In genomic region chr15:89666147-89666857, GRCh38 we compare ENCODE assay signal across 9 cellular contexts. TPM values are rescaled to one million over a fixed set of nuclear protein-coding genes. Genes with fewer than 3 reads are reported as not detected.
A peak's percentile ranks its signal among the peaks of the same experiment; 100 is the strongest.
DNase-seq lines count a peak whose midpoint lies in the region; ATAC-seq, FAIRE-seq and TF ChIP-seq lines count a peak whose summit lies in the region.
"Had no signal": no experiment of that assay in that cellular context is flagged by ENCODE, and none has a peak within 500 bp of the region (broad histone marks: within the 10 kb centered on the region; RNA-seq: fewer than 3 reads in every experiment).

No MANE protein-coding gene starts in this region.

- H3K4me1 ChIP-seq in neuron (ENCODE audit: insufficient read depth, low read length), result peaks cover 13% of the 10 kb centered on the region

- H3K27me3 ChIP-seq in neuron (ENCODE audit: insufficient read depth, low read length), result peaks cover 36% of the 10 kb centered on the region

- H3K27ac Mint-ChIP-seq in natural killer cell, result no peak overlapping the region
- H3K27ac Mint-ChIP-seq in natural killer cell treated with Interleukin-12 subunit alpha and Interleukin-12 subunit beta and Interleukin-15 and Interleukin-18, amount 100 ng/mL, for 72 hours, result no peak overlapping the region
- no peak overlapping the region for H3K27ac Mint-ChIP-seq in activated T-helper 17 cell treated with anti-CD3 and anti-CD28 coated beads, Interleukin-2, amount 50 U/mL, for 72 hours

- DNase-seq in natural killer cell, result no peak
- DNase-seq in natural killer cell treated with Interleukin-12 subunit alpha and Interleukin-12 subunit beta and Interleukin-15 and Interleukin-18, amount 100 ng/mL, for 72 hours (ENCODE audit: low spot score), result no peak
- no peak for DNase-seq in fibroblast of mammary gland (ENCODE audit: low read depth)
- DNase-seq in GM19238 (ENCODE audit: insufficient read length, low spot score), result no peak
- no peak for DNase-seq in frontal cortex (ENCODE audit: low spot score in 2 of 2)
- DNase-seq: MV-4-11 had no signal

- peak overlapping the region; percentile 49 for H3K4me3 Mint-ChIP-seq in natural killer cell
- no peak overlapping the region for H3K4me3 Mint-ChIP-seq in natural killer cell treated with Interleukin-12 subunit alpha and Interleukin-12 subunit beta and Interleukin-15 and Interleukin-18, amount 100 ng/mL, for 72 hours
- H3K4me3 Mint-ChIP-seq in activated T-helper 17 cell treated with anti-CD3 and anti-CD28 coated beads, Interleukin-2, amount 50 U/mL, for 72 hours, result no peak overlapping the region

- intact Hi-C loops in natural killer cell (cut with micrococcal nuclease), result no loop called here

- H2AFZ ChIP-seq in neuron (ENCODE audit: low read depth, low read length), result peak overlapping the region; percentile 89

- H3K36me3 ChIP-seq in neuron (ENCODE audit: insufficient read depth, low read length), result no peaks in the 10 kb centered on the region

- H3K9me3 Mint-ChIP-seq in natural killer cell, result no peaks in the 10 kb centered on the region
- no peaks in the 10 kb centered on the region for H3K9me3 Mint-ChIP-seq in natural killer cell treated with Interleukin-12 subunit alpha and Interleukin-12 subunit beta and Interleukin-15 and Interleukin-18, amount 100 ng/mL, for 72 hours
- no peaks in the 10 kb centered on the region for H3K9me3 Mint-ChIP-seq in activated T-helper 17 cell treated with anti-CD3 and anti-CD28 coated beads, Interleukin-2, amount 50 U/mL, for 72 hours

- TF ChIP-seq CTCF in natural killer cell (IDR thresholded peaks at IDR 0.05) (no peak), fibroblast of mammary gland (conservative IDR thresholded peaks at IDR 0.05; ENCODE audit: control insufficient read depth, insufficient read depth, low read depth, low read length) (no peak)

- ATAC-seq in natural killer cell (no peak), GM18907 (IDR thresholded peaks at IDR 0.05; ENCODE audit: unreplicated experiment) (no peak)
- ATAC-seq in natural killer cell treated with Interleukin-12 subunit alpha and Interleukin-12 subunit beta and Interleukin-15 and Interleukin-18, amount 100 ng/mL, for 72 hours, result no peak
- no peak for ATAC-seq in activated T-helper 17 cell treated with anti-CD3 and anti-CD28 coated beads, Interleukin-2, amount 50 U/mL, for 72 hours (replicated peaks)

- H3K27me3 Mint-ChIP-seq in natural killer cell (ENCODE audit: low read depth in 2 of 2), result peaks cover 0 to 9% of the 10 kb centered on the region in 2 donors
- peaks cover 0 to 13% of the 10 kb centered on the region in 2 donors for H3K27me3 Mint-ChIP-seq in natural killer cell treated with Interleukin-12 subunit alpha and Interleukin-12 subunit beta and Interleukin-15 and Interleukin-18, amount 100 ng/mL, for 72 hours
- H3K27me3 Mint-ChIP-seq in activated T-helper 17 cell treated with anti-CD3 and anti-CD28 coated beads, Interleukin-2, amount 50 U/mL, for 72 hours, result peaks cover 28% of the 10 kb centered on the region

- peak overlapping the region; percentile 8 for H3K4me3 ChIP-seq in fibroblast of mammary gland (ENCODE audit: control insufficient read depth, low read depth, low read length)
- H3K4me3 ChIP-seq in neuron (ENCODE audit: low read length), result peak overlapping the region; percentile 59

- H3K9me3 ChIP-seq in neuron (ENCODE audit: low read length), result no peaks in the 10 kb centered on the region

- H3K4me1 Mint-ChIP-seq in natural killer cell, result peaks cover 0 to 7% of the 10 kb centered on the region in 2 donors
- peaks cover 0 to 6% of the 10 kb centered on the region in 2 donors for H3K4me1 Mint-ChIP-seq in natural killer cell treated with Interleukin-12 subunit alpha and Interleukin-12 subunit beta and Interleukin-15 and Interleukin-18, amount 100 ng/mL, for 72 hours (ENCODE audit: low read depth in 2 of 2)
- H3K4me1 Mint-ChIP-seq in activated T-helper 17 cell treated with anti-CD3 and anti-CD28 coated beads, Interleukin-2, amount 50 U/mL, for 72 hours, result no peaks in the 10 kb centered on the region

- no peaks in the 10 kb centered on the region for H3K36me3 Mint-ChIP-seq in natural killer cell
- H3K36me3 Mint-ChIP-seq in natural killer cell treated with Interleukin-12 subunit alpha and Interleukin-12 subunit beta and Interleukin-15 and Interleukin-18, amount 100 ng/mL, for 72 hours, result no peaks in the 10 kb centered on the region
- H3K36me3 Mint-ChIP-seq in activated T-helper 17 cell treated with anti-CD3 and anti-CD28 coated beads, Interleukin-2, amount 50 U/mL, for 72 hours (ENCODE audit: low read depth), result no peaks in the 10 kb centered on the region

- no peak for FAIRE-seq in frontal cortex (lab: Jason Lieb, UNC)

RNA-seq across cellular contexts. Expression of gene KIF7, which starts 11.0 kb away (rescaled TPM):
- total RNA-seq in natural killer cell (1 to 10 TPM in 2 of 3 donors, under 1 TPM in 1; 0.93 to 3.6 (median 1.6) TPM), frontal cortex (4.9 TPM)
- total RNA-seq in natural killer cell treated with Interleukin-12 subunit alpha and Interleukin-12 subunit beta and Interleukin-15 and Interleukin-18, amount 100 ng/mL, for 72 hours, result 1 to 10 TPM in 1 of 2 donors, under 1 TPM in 1; 1.00 to 1.4 TPM
- total RNA-seq in activated T-helper 17 cell treated with anti-CD3 and anti-CD28 coated beads, Interleukin-2, amount 50 U/mL, for 72 hours, result under 1 TPM; 0.11 to 0.53 TPM

RNA-seq across cellular contexts. Expression of gene PLIN1, which starts 12.9 kb away (rescaled TPM):
- total RNA-seq in natural killer cell (under 1 TPM; 0.40 to 0.75 (median 0.66) TPM), frontal cortex (under 0.01 TPM)
- total RNA-seq in natural killer cell treated with Interleukin-12 subunit alpha and Interleukin-12 subunit beta and Interleukin-15 and Interleukin-18, amount 100 ng/mL, for 72 hours, result 1 to 10 TPM in 1 of 2 donors, under 1 TPM in 1; 0.33 to 1.0 TPM
- 1 to 10 TPM in 1 of 2 donors, under 1 TPM in 1; 0.09 to 1.2 TPM for total RNA-seq in activated T-helper 17 cell treated with anti-CD3 and anti-CD28 coated beads, Interleukin-2, amount 50 U/mL, for 72 hours

RNA-seq across cellular contexts. Expression of gene PEX11A, which starts 24.3 kb away (rescaled TPM):
- 1 to 10 TPM; 2.0 to 3.1 (median 3.1) TPM for total RNA-seq in natural killer cell
- total RNA-seq in natural killer cell treated with Interleukin-12 subunit alpha and Interleukin-12 subunit beta and Interleukin-15 and Interleukin-18, amount 100 ng/mL, for 72 hours, result 1 to 10 TPM; 3.1 to 3.2 TPM
- total RNA-seq in frontal cortex, result 12.6 TPM
- total RNA-seq in activated T-helper 17 cell treated with anti-CD3 and anti-CD28 coated beads, Interleukin-2, amount 50 U/mL, for 72 hours, result 1 to 10 TPM; 2.1 to 5.3 TPM

RNA-seq across cellular contexts. Expression of gene WDR93, which starts 24.3 kb away (rescaled TPM):
- total RNA-seq in natural killer cell, result under 1 TPM in 2 of 3 donors, not detected in 1; 0.25 to 0.38 TPM
- not detected for total RNA-seq in natural killer cell treated with Interleukin-12 subunit alpha and Interleukin-12 subunit beta and Interleukin-15 and Interleukin-18, amount 100 ng/mL, for 72 hours
- total RNA-seq in frontal cortex, result 0.41 TPM
- under 1 TPM in 1 of 2 donors, not detected in 1; 0.19 TPM for total RNA-seq in activated T-helper 17 cell treated with anti-CD3 and anti-CD28 coated beads, Interleukin-2, amount 50 U/mL, for 72 hours
